22 cellular contexts compared by ENCODE assay signal in genomic region chr2:75596784-75597183, GRCh38. TPM values are rescaled to one million over a fixed set of nuclear protein-coding genes. Genes with fewer than 3 reads are reported as not detected.
DNase-seq lines count a peak whose midpoint lies in the region; ATAC-seq and TF ChIP-seq lines count a peak whose summit lies in the region.
"Had no signal": no experiment of that assay in that cellular context is flagged by ENCODE, and none has a peak within 500 bp of the region (broad histone marks: within the 10 kb centered on the region; RNA-seq: fewer than 3 reads in every experiment).

No MANE protein-coding gene starts in this region.

- no peak overlapping the region for H4K91ac ChIP-seq in mesenchymal stem cell (ENCODE audit: low read length)

- no peak overlapping the region for H3K18ac ChIP-seq in mesenchymal stem cell (ENCODE audit: low read depth in 1 of 2, low read length in 2 of 2)

- H3K79me2 ChIP-seq in mammary epithelial cell (ENCODE audit: insufficient read depth, low read length), result no peaks in the 10 kb centered on the region

- H3K9me3 ChIP-seq in mammary epithelial cell (replicated peaks; ENCODE audit: insufficient read depth, low read length) (no peaks in the 10 kb centered on the region), mesenchymal stem cell (ENCODE audit: control insufficient read depth, low read length) (no peaks in the 10 kb centered on the region), transverse colon (no peaks in the 10 kb centered on the region)
- H3K9me3 ChIP-seq: left lung had no signal

- no peak for TF ChIP-seq POLR2A in transverse colon (IDR thresholded peaks at IDR 0.05)

- H3K79me1 ChIP-seq in mesenchymal stem cell (replicated peaks; ENCODE audit: low read length, poor library complexity, severe bottlenecking), result no peaks in the 10 kb centered on the region

- H3K27ac ChIP-seq in mammary epithelial cell (ENCODE audit: insufficient read depth, low read depth, low read length), result peak overlapping the region; percentile 89
- peak overlapping the region; percentile 97 for H3K27ac ChIP-seq in mesenchymal stem cell (ENCODE audit: low read length, poor library complexity, severe bottlenecking)
- H3K27ac ChIP-seq in transverse colon, result no peak overlapping the region
- H3K27ac ChIP-seq: left lung had no signal

- whole genome bisulfite sequencing in mammary epithelial cell (ENCODE audit: low coverage, missing lambda C conversion rate), result 48% methylated on average over 4 of the region's 4 CpGs
- WGBS in mesenchymal stem cell, result 66% methylated on average over 4 of the region's 4 CpGs
- 76% methylated on average over 4 of the region's 4 CpGs; no CpG with 5 or more reads in 1 of the 2 donors for WGBS in transverse colon (ENCODE audit: low coverage in 1 of 2), 2 donors

- no peak overlapping the region for H4K8ac ChIP-seq in mesenchymal stem cell (ENCODE audit: low read length)

- H2AK5ac ChIP-seq in mesenchymal stem cell (ENCODE audit: low read length, severe bottlenecking), result peak overlapping the region; percentile 57

- peaks cover 64% of the 10 kb centered on the region for H3K4me1 ChIP-seq in mammary epithelial cell (ENCODE audit: insufficient read depth, low read length)
- peaks cover 12% of the 10 kb centered on the region for H3K4me1 ChIP-seq in mesenchymal stem cell (ENCODE audit: control insufficient read depth, insufficient read depth, low read depth, low read length)
- H3K4me1 ChIP-seq in transverse colon, result no peaks in the 10 kb centered on the region
- H3K4me1 ChIP-seq: HAP-1, left lung had no signal

- dilution Hi-C loops in mammary epithelial cell (cut with HindIII; ENCODE audit: low sequenced_read_pairs), result no loop called here

- H3K23ac ChIP-seq in mesenchymal stem cell (ENCODE audit: low read length in 2 of 2), result no peak overlapping the region

- H3K9ac ChIP-seq in mammary epithelial cell (ENCODE audit: insufficient read depth, low read length) (peak overlapping the region; percentile 3), mesenchymal stem cell (ENCODE audit: low read length) (no peak overlapping the region)

- peak overlapping the region; percentile 80 for H2BK5ac ChIP-seq in mesenchymal stem cell (ENCODE audit: low read depth, low read length, poor library complexity, severe bottlenecking)

- H2BK15ac ChIP-seq in mesenchymal stem cell (ENCODE audit: low read depth, poor library complexity, severe bottlenecking), result peak overlapping the region; percentile 3

- TF ChIP-seq CTCF in mammary epithelial cell (conservative IDR thresholded peaks at IDR 0.05 in 1 of 2, IDR thresholded peaks at IDR 0.05 in 1 of 2; ENCODE audit: extremely low read depth in 1 of 2, insufficient read depth in 1 of 2, low read depth in 1 of 2, low read length in 2 of 2) (no peak), transverse colon (IDR thresholded peaks at IDR 0.05) (no peak)

- peak overlapping the region in 1 of 2 experiments; percentile 40 for H2BK12ac ChIP-seq in mesenchymal stem cell (ENCODE audit: low read length in 2 of 2)

- no TSS peak for BruUV-seq in mammary epithelial cell (replicated peaks; lab: Mats Ljungman, UMichigan)

- no peak for TF ChIP-seq EP300 in transverse colon (IDR thresholded peaks at IDR 0.05; ENCODE audit: low read depth)

- H3K4ac ChIP-seq in mesenchymal stem cell (ENCODE audit: low read depth in 1 of 2, low read length in 2 of 2), result no peak overlapping the region

- no peak overlapping the region for H2BK120ac ChIP-seq in mesenchymal stem cell (ENCODE audit: low read depth, low read length)

- CTCF ChIA-PET in mammary epithelial cell (lab: Charles Lee; ENCODE audit: low non-redundant PET), result interaction anchor here (1.0 kb wide), 1 partner anchor 12 kb away, joined by 3 read pairs; no protein-coding TSS in a partner anchor

- H3K36me3 ChIP-seq in mammary epithelial cell (ENCODE audit: insufficient read depth, low read length) (no peaks in the 10 kb centered on the region), mesenchymal stem cell (ENCODE audit: control insufficient read depth in 1 of 2, insufficient read depth in 2 of 2, low read depth in 1 of 2, low read length in 2 of 2) (no peaks in the 10 kb centered on the region), transverse colon (no peaks in the 10 kb centered on the region)
- H3K36me3 ChIP-seq: HAP-1, left lung had no signal

- in situ Hi-C loops in mammary epithelial cell (cut with MboI; ENCODE audit: low sequenced_read_pairs in 2 of 2), result no loop called here
- in situ Hi-C loops in transverse colon (cut with MboI; ENCODE audit: low pct_ligation_motif_present in 1 of 4, low pct_unique_long_range_greater_than_20kb in 1 of 4, low sequenced_read_pairs in 3 of 4), result no loop called here

- H3K4me2 ChIP-seq in mammary epithelial cell (ENCODE audit: insufficient read depth, low read depth, low read length), result peak overlapping the region; percentile 1
- H3K4me2 ChIP-seq in mesenchymal stem cell (ENCODE audit: low read length, poor library complexity, severe bottlenecking), result no peak overlapping the region

- intact Hi-C loops in mammary epithelial cell (cut with micrococcal nuclease) (no loop called here), transverse colon (cut with DNase I; ENCODE audit: low total_unique reads) (no loop called here), left ventricle myocardium superior (cut with micrococcal nuclease) (no loop called here)

- H4K20me1 ChIP-seq in mammary epithelial cell (ENCODE audit: insufficient read depth, low read length), result no peaks in the 10 kb centered on the region

- ATAC-seq in GM21423 (IDR thresholded peaks at IDR 0.05; ENCODE audit: unreplicated experiment), result no peak
- ATAC-seq in HG03342 (IDR thresholded peaks at IDR 0.05; ENCODE audit: unreplicated experiment), result no peak
- ATAC-seq in left ventricle myocardium superior, result no peak
- ATAC-seq: foreskin keratinocyte; left lung; Panc1; sciatic nerve; stimulated activated naive CD8-positive, alpha-beta T cell treated with anti-CD3 and anti-CD28 coated beads, Interleukin-15, amount 100 ng/mL, for 72 hours had no signal

- H3K4me3 ChIP-seq in mammary epithelial cell (replicated peaks in 1 of 3; ENCODE audit: insufficient read depth in 1 of 3, low read depth in 2 of 3, low read length in 3 of 3), result no peak overlapping the region
- no peak overlapping the region for H3K4me3 ChIP-seq in mesenchymal stem cell (ENCODE audit: insufficient read depth in 1 of 2, low read depth in 1 of 2, low read length in 2 of 2)
- no peak overlapping the region for H3K4me3 ChIP-seq in transverse colon
- H3K4me3 ChIP-seq: HAP-1, left lung had no signal

- H2AFZ ChIP-seq in mammary epithelial cell (ENCODE audit: low read depth, low read length) (no peak overlapping the region), mesenchymal stem cell (ENCODE audit: low read depth, low read length) (no peak overlapping the region)

- H3K14ac ChIP-seq in mesenchymal stem cell (ENCODE audit: low read length in 2 of 2), result no peak overlapping the region

- no peaks in the 10 kb centered on the region for H3K27me3 ChIP-seq in mammary epithelial cell (ENCODE audit: insufficient read depth, low read length)
- H3K27me3 ChIP-seq in mesenchymal stem cell (ENCODE audit: control insufficient read depth in 1 of 2, insufficient read depth in 1 of 2, low read length in 2 of 2), result no peaks in the 10 kb centered on the region
- H3K27me3 ChIP-seq in transverse colon, result no peaks in the 10 kb centered on the region
- H3K27me3 ChIP-seq: foreskin keratinocyte, left lung had no signal

- DNase-seq in AG08395 (ENCODE audit: low spot score), result peak; percentile 38
- DNase-seq in HK-2 (ENCODE audit: unreplicated experiment), result peak; percentile 76
- no peak for DNase-seq in mammary epithelial cell
- DNase-seq in mesenchymal stem cell, result peak; percentile 59
- no peak for DNase-seq in transverse colon
- DNase-seq in left ventricle myocardium superior, result no peak
- DNase-seq: activated CD4-positive, alpha-beta T cell treated with anti-CD3 and anti-CD28 coated beads for 4 hours; activated CD8-positive, alpha-beta memory T cell treated with anti-CD3 and anti-CD28 coated beads, Interleukin-2, amount 50 U/mL, for 48 hours; activated gamma-delta T cell treated with Interleukin-2 at 50 U/mL for 16 hours; amniotic stem cell; foreskin keratinocyte; left lung; NCI-H1436 treated with DMSO at 0.1 percent for 48 hours; NCI-H748 treated with DMSO at 0.1 percent for 48 hours; nucleus accumbens; stimulated activated CD4-positive, alpha-beta T cell treated with anti-CD3 and anti-CD28 coated beads, Interleukin-2, amount 100 ng/mL, for 24 hours; stimulated activated naive CD8-positive, alpha-beta T cell treated with anti-CD3 and anti-CD28 coated beads, Interleukin-15, amount 100 ng/mL, for 72 hours had no signal

RNA-seq across cellular contexts. Expression of gene EVA1A, which starts 36.0 kb away (rescaled TPM):
- 10 to 100 TPM; 19.2 to 28.7 TPM for total RNA-seq in mammary epithelial cell
- polyA plus RNA-seq in mammary epithelial cell, result 28.0 TPM
- 37.7 TPM for polyA minus RNA-seq in mammary epithelial cell
- 27.8 TPM for polyA plus RNA-seq in mesenchymal stem cell (2013, experiment 1 of 2)
- polyA plus RNA-seq in mesenchymal stem cell (2013, experiment 2 of 2), result 27.9 TPM
- not detected for total RNA-seq in transverse colon
- 0.94 TPM for total RNA-seq in left ventricle myocardium superior

RNA-seq across cellular contexts. Expression of gene MRPL19, which starts 49.8 kb away (rescaled TPM):
- 10 to 100 TPM; 30.3 to 59.4 TPM for total RNA-seq in mammary epithelial cell
- polyA plus RNA-seq in mammary epithelial cell, result 26.0 TPM
- polyA minus RNA-seq in mammary epithelial cell, result 9.3 TPM
- polyA plus RNA-seq in mesenchymal stem cell (2013, experiment 1 of 2), result 32.6 TPM
- 32.9 TPM for polyA plus RNA-seq in mesenchymal stem cell (2013, experiment 2 of 2)
- 100 to 1,000 TPM in 1 of 4 donors, 10 to 100 TPM in 2, 1 to 10 TPM in 1; 4.4 to 131 (median 27.4) TPM for total RNA-seq in transverse colon
- 60.1 TPM for total RNA-seq in left ventricle myocardium superior

Comparison
In these comparisons a context has a peak if more than half of its experiments do, and no peak if none do; other contexts are left out.
1. DNase-seq: peak in AG08395 (single experiment), HK-2 (single experiment) and mesenchymal stem cell (single experiment); none in mammary epithelial cell (single experiment), transverse colon (single experiment) and left ventricle myocardium superior (single experiment).
2. H3K27ac ChIP-seq: peak in mammary epithelial cell (single experiment) and mesenchymal stem cell (single experiment); none in transverse colon (0 of 4).
3. RNA of gene EVA1A, which starts 36.0 kb away (total RNA-seq): 19.2 to 28.7 TPM in mammary epithelial cell; 0.94 TPM in left ventricle myocardium superior (single experiment) and not detected in transverse colon; every median in the first group is over 10 times any median in the second.